ENCODE assay signal across 9 cellular contexts in genomic region chr2:233448220-233448559, GRCh38.
DNase-seq lines count a peak whose midpoint lies in the region; ATAC-seq, FAIRE-seq and TF ChIP-seq lines count a peak whose summit lies in the region.
"Had no signal": no experiment of that assay in that cellular context is flagged by ENCODE, and none has a peak within 500 bp of the region (broad histone marks: within the 10 kb centered on the region; RNA-seq: fewer than 3 reads in every experiment).

No MANE protein-coding gene starts in this region.

- FAIRE-seq in GM12878 (lab: Jason Lieb, UNC) = no peak

- no TSS peak for BruUV-seq in GM12878 (replicated peaks; lab: Mats Ljungman, UMichigan)

- intact Hi-C loops in GM12878 (cut with micrococcal nuclease; ENCODE audit: unreplicated experiment) = loop anchor here (10.0 kb wide), 1 partner anchor 133 kb away; no protein-coding TSS in a partner anchor

- DNase-seq in DMS114 treated with DMSO at 0.1 percent for 48 hours (lab: John Stamatoyannopoulos, UW; ENCODE audit: unreplicated experiment) (peak; percentile 3), HFFc6 (no peak), GM12878 (ENCODE audit: low read depth, low spot score) (no peak), nephron progenitor cell (peak; percentile 39), UCSD-AML1 (lab: John Stamatoyannopoulos, UW; ENCODE audit: unreplicated experiment) (no peak)
- DNase-seq in activated T-cell treated with anti-CD3 and anti-CD28 coated beads, Interleukin-2, amount 50 U/mL, for 1 hour = no peak
- DNase-seq: NCI-H1092 treated with DMSO at 0.1 percent for 48 hours had no signal

- H3K4me1 ChIP-seq in GM12878 (ENCODE audit: control insufficient read depth, insufficient read depth, low read length) = no peaks in the 10 kb centered on the region

- TF ChIP-seq EP300 in GM12878 (IDR thresholded peaks at IDR 0.05; ENCODE audit: borderline replicate concordance in 1 of 2, control insufficient read depth in 1 of 2, low read depth in 2 of 2, low read length in 2 of 2) = no peak

- H4K20me1 ChIP-seq in GM12878 (ENCODE audit: control insufficient read depth, insufficient read depth) = no peaks in the 10 kb centered on the region

- H3K4me2 ChIP-seq in GM12878 (ENCODE audit: control insufficient read depth, insufficient read depth) = no peak overlapping the region

- no peak for ATAC-seq in GM12878
- ATAC-seq in HG02870 (IDR thresholded peaks at IDR 0.05; ENCODE audit: unreplicated experiment) = no peak
- ATAC-seq: gastrocnemius medialis had no signal

- no peaks in the 10 kb centered on the region for H3K79me2 ChIP-seq in GM12878 (ENCODE audit: control insufficient read depth, insufficient read depth, low read length)

- no peak for TF ChIP-seq RAD21 in GM12878 (IDR thresholded peaks at IDR 0.05; ENCODE audit: insufficient read depth, low read depth, low read length)

- TF ChIP-seq CTCF in HFFc6 (IDR thresholded peaks at IDR 0.05) (peak; percentile 30; the same call in 1 of the 2 replicates), GM12878 (IDR thresholded peaks at IDR 0.05 in 2 of 3, conservative IDR thresholded peaks at IDR 0.05 in 1 of 3; ENCODE audit: control insufficient read depth in 2 of 3, extremely low read depth in 1 of 3, insufficient read depth in 1 of 3, low read depth in 3 of 3, low read length in 3 of 3) (0 out of 6 replicates have a peak, but pooled peaks have one; percentile 8 to 13 (median 12)), nephron progenitor cell (IDR thresholded peaks at IDR 0.05) (no peak)

- no peak overlapping the region for H3K27ac Mint-ChIP-seq in HFFc6
- no peak overlapping the region for H3K27ac Mint-ChIP-seq in nephron progenitor cell

- no peaks in the 10 kb centered on the region for H3K9me3 ChIP-seq in GM12878 (replicated peaks; ENCODE audit: control insufficient read depth, insufficient read depth, low read length)
- H3K9me3 ChIP-seq: gastrocnemius medialis had no signal

- in situ Hi-C loops in GM12878 (cut with MboI) = loop anchor here (5.0 kb wide), 1 partner anchor 41 kb away; no protein-coding TSS in a partner anchor

- H3K9me3 Mint-ChIP-seq in HFFc6 (no peaks in the 10 kb centered on the region), nephron progenitor cell (no peaks in the 10 kb centered on the region)

- RAD21 ChIA-PET in GM12878 (lab: Charles Lee; ENCODE audit: unreplicated experiment) = no interaction called here

- peaks cover 4% of the 10 kb centered on the region; the same call in 1 of the 2 replicates for H3K36me3 Mint-ChIP-seq in HFFc6 (ENCODE audit: low read depth)
- H3K36me3 Mint-ChIP-seq in nephron progenitor cell (ENCODE audit: low read depth) = peaks cover 55% of the 10 kb centered on the region

- H3K4me3 Mint-ChIP-seq in HFFc6 (no peak overlapping the region), nephron progenitor cell (no peak overlapping the region)

- WGBS in GM12878 (ENCODE audit: insufficient coverage, insufficient replicate concordance, low lambda C conversion rate, missing lambda C conversion rate) = 86% methylated on average over 11 of the region's 11 CpGs

- SMC1A ChIA-PET in GM12878 (lab: Charles Lee; ENCODE audit: uncharacterized antibody, unreplicated experiment) = interaction anchor here (1.4 kb wide), 1 partner anchor 41 kb away, joined by 3 read pairs; no protein-coding TSS in a partner anchor

- no peak overlapping the region for H3K4me3 ChIP-seq in GM12878
- H3K4me3 ChIP-seq: gastrocnemius medialis had no signal

- TF ChIP-seq POLR2A in GM12878 (IDR thresholded peaks at IDR 0.05; ENCODE audit: low read depth, low read length) = no peak

- H3K9ac ChIP-seq in GM12878 (ENCODE audit: control insufficient read depth, insufficient read depth, low read length) = no peak overlapping the region

- POLR2A ChIA-PET in GM12878 (lab: Charles Lee) = no interaction called here

- CTCF ChIA-PET in GM12878 (lab: Yijun Ruan, JAX) = interaction anchor here (1.0 to 8.4 kb wide), 2 partner anchors 43 to 150 kb away, joined by 3 to 215 read pairs; no protein-coding TSS in a partner anchor

- no peak overlapping the region for H2AFZ ChIP-seq in GM12878 (ENCODE audit: control insufficient read depth, low read depth, low read length)

- no peak overlapping the region for H3K27ac ChIP-seq in GM12878 (ENCODE audit: control insufficient read depth, insufficient read depth)

- H3K27me3 ChIP-seq in GM12878 (replicated peaks in 1 of 2; ENCODE audit: control insufficient read depth in 2 of 2, insufficient read depth in 2 of 2, low read length in 1 of 2) = no peaks in the 10 kb centered on the region
- H3K27me3 ChIP-seq: gastrocnemius medialis had no signal

- peaks cover 11% of the 10 kb centered on the region for H3K4me1 Mint-ChIP-seq in HFFc6 (ENCODE audit: low read depth)
- peaks cover 31% of the 10 kb centered on the region for H3K4me1 Mint-ChIP-seq in nephron progenitor cell

- peaks cover 34 to 43% of the 10 kb centered on the region in 2 experiments for H3K36me3 ChIP-seq in GM12878 (ENCODE audit: control insufficient read depth in 2 of 2, insufficient read depth in 2 of 2, low read length in 1 of 2)

- peaks cover 3% of the 10 kb centered on the region for H3K27me3 Mint-ChIP-seq in HFFc6 (ENCODE audit: insufficient read depth)
- H3K27me3 Mint-ChIP-seq in nephron progenitor cell (ENCODE audit: low read depth, poor library complexity) = no peaks in the 10 kb centered on the region

TF ChIP-seq in GM12878, 131 proteins besides CTCF, POLR2A, EP300 and RAD21:
- no peak for TF ChIP-seq YY1 (IDR thresholded peaks at IDR 0.05; ENCODE audit: low read depth, low read length)
- no peak for TF ChIP-seq CHD2 (IDR thresholded peaks at IDR 0.05; ENCODE audit: borderline replicate concordance, low read depth, low read length)
- no peak for TF ChIP-seq FOXM1 (IDR thresholded peaks at IDR 0.05; ENCODE audit: low read depth, low read length)
- TF ChIP-seq RUNX3 (IDR thresholded peaks at IDR 0.05; ENCODE audit: low read length) = no peak
- TF ChIP-seq USF2 (IDR thresholded peaks at IDR 0.05; ENCODE audit: borderline replicate concordance, low read depth, low read length) = no peak
- no peak for TF ChIP-seq TBL1XR1 (IDR thresholded peaks at IDR 0.05; ENCODE audit: low read depth, low read length)
- TF ChIP-seq NFYA (IDR thresholded peaks at IDR 0.05; ENCODE audit: borderline replicate concordance, low read depth, low read length) = no peak
- no peak for TF ChIP-seq ZNF622 (IDR thresholded peaks at IDR 0.05)
- TF ChIP-seq TARDBP (IDR thresholded peaks at IDR 0.05; ENCODE audit: borderline replicate concordance) = no peak
- TF ChIP-seq ZBED1 (IDR thresholded peaks at IDR 0.05; ENCODE audit: borderline replicate concordance) = no peak
- no peak for TF ChIP-seq POLR2AphosphoS2 (IDR thresholded peaks at IDR 0.05; ENCODE audit: low read depth, low read length)
- TF ChIP-seq IRF4 (IDR thresholded peaks at IDR 0.05; ENCODE audit: low read depth, low read length) = no peak
- TF ChIP-seq, protein P1, sequence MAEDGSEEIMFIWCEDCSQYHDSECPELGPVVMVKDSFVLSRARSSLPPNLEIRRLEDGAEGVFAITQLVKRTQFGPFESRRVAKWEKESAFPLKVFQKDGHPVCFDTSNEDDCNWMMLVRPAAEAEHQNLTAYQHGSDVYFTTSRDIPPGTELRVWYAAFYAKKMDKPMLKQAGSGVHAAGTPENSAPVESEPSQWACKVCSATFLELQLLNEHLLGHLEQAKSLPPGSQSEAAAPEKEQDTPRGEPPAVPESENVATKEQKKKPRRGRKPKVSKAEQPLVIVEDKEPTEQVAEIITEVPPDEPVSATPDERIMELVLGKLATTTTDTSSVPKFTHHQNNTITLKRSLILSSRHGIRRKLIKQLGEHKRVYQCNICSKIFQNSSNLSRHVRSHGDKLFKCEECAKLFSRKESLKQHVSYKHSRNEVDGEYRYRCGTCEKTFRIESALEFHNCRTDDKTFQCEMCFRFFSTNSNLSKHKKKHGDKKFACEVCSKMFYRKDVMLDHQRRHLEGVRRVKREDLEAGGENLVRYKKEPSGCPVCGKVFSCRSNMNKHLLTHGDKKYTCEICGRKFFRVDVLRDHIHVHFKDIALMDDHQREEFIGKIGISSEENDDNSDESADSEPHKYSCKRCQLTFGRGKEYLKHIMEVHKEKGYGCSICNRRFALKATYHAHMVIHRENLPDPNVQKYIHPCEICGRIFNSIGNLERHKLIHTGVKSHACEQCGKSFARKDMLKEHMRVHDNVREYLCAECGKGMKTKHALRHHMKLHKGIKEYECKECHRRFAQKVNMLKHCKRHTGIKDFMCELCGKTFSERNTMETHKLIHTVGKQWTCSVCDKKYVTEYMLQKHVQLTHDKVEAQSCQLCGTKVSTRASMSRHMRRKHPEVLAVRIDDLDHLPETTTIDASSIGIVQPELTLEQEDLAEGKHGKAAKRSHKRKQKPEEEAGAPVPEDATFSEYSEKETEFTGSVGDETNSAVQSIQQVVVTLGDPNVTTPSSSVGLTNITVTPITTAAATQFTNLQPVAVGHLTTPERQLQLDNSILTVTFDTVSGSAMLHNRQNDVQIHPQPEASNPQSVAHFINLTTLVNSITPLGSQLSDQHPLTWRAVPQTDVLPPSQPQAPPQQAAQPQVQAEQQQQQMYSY (CRISPR knock-in tag; IDR thresholded peaks at IDR 0.05) = no peak
- no peak for TF ChIP-seq RBBP5 (conservative IDR thresholded peaks at IDR 0.05)
- TF ChIP-seq FOS (IDR thresholded peaks at IDR 0.05; ENCODE audit: borderline replicate concordance, extremely low read depth, insufficient read length) = no peak

Comparison
In these comparisons a context has a peak if more than half of its experiments do, and no peak if none do; other contexts are left out.
1. DNase-seq: peak in DMS114 treated with DMSO at 0.1 percent for 48 hours (single experiment) and nephron progenitor cell (single experiment); none in HFFc6 (single experiment), GM12878 (single experiment), UCSD-AML1 (single experiment) and activated T-cell treated with anti-CD3 and anti-CD28 coated beads, Interleukin-2, amount 50 U/mL, for 1 hour (single experiment).